Comparison of ENCODE assay signal across 1 cellular context in the genomic region with DNA sequence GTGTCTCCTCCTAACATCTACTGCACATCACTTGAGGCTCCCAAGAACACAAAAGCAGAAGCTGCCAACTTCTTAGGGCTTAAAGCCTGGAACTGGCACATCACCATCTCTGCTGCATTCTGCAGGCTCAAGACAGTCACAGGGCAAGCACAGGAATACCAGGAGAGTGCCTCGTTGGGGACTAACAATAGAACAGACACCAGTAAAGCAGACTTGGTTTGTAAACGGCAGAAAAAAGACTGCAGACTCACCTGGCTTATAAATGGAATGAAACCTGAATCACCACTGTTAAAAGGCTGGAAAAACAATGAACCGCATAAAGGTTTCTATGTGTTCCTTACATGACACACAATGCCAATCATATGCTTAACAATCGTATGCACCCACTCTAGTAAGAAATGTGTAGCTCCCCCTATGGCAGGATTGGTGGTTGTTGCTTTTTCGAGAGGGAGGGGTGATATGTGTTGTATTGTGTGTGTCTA.
A peak's percentile ranks its signal among the peaks of the same experiment; 100 is the strongest.
TF ChIP-seq lines count a peak whose summit lies in the region.

No MANE protein-coding gene starts in this region.

TF ChIP-seq in K562, 482 proteins besides CTCF, POLR2A, EP300 and RAD21 (continued from another document):
- TF ChIP-seq, protein P1, sequence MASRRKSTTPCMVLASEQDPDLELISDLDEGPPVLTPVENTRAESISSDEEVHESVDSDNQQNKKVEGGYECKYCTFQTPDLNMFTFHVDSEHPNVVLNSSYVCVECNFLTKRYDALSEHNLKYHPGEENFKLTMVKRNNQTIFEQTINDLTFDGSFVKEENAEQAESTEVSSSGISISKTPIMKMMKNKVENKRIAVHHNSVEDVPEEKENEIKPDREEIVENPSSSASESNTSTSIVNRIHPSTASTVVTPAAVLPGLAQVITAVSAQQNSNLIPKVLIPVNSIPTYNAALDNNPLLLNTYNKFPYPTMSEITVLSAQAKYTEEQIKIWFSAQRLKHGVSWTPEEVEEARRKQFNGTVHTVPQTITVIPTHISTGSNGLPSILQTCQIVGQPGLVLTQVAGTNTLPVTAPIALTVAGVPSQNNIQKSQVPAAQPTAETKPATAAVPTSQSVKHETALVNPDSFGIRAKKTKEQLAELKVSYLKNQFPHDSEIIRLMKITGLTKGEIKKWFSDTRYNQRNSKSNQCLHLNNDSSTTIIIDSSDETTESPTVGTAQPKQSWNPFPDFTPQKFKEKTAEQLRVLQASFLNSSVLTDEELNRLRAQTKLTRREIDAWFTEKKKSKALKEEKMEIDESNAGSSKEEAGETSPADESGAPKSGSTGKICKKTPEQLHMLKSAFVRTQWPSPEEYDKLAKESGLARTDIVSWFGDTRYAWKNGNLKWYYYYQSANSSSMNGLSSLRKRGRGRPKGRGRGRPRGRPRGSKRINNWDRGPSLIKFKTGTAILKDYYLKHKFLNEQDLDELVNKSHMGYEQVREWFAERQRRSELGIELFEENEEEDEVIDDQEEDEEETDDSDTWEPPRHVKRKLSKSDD (conservative IDR thresholded peaks at IDR 0.05; ENCODE audit: low read length): no peak
- no peak for TF ChIP-seq E2F3 (CRISPR knock-in tag; IDR thresholded peaks at IDR 0.05)
- no peak for TF ChIP-seq BHLHE40 (IDR thresholded peaks at IDR 0.05; ENCODE audit: low read length)
- TF ChIP-seq MYC (IDR thresholded peaks at IDR 0.05; ENCODE audit: low read depth, low read length): no peak
- TF ChIP-seq MYC (CRISPR knock-in tag; IDR thresholded peaks at IDR 0.05; ENCODE audit: borderline replicate concordance, low read depth): no peak
- TF ChIP-seq PHB2 (IDR thresholded peaks at IDR 0.05; ENCODE audit: low read depth): no peak
- TF ChIP-seq, protein P2, sequence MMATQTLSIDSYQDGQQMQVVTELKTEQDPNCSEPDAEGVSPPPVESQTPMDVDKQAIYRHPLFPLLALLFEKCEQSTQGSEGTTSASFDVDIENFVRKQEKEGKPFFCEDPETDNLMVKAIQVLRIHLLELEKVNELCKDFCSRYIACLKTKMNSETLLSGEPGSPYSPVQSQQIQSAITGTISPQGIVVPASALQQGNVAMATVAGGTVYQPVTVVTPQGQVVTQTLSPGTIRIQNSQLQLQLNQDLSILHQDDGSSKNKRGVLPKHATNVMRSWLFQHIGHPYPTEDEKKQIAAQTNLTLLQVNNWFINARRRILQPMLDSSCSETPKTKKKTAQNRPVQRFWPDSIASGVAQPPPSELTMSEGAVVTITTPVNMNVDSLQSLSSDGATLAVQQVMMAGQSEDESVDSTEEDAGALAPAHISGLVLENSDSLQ (IDR thresholded peaks at IDR 0.05): peak; percentile 50; the same call in 1 of the 2 replicates
- no peak for TF ChIP-seq ZBTB7A (IDR thresholded peaks at IDR 0.05; ENCODE audit: borderline replicate concordance, control insufficient read depth, low read depth, low read length)
- TF ChIP-seq TCF7 (IDR thresholded peaks at IDR 0.05; ENCODE audit: borderline replicate concordance): no peak
- no peak for TF ChIP-seq GATAD2B (IDR thresholded peaks at IDR 0.05; ENCODE audit: borderline replicate concordance)
- TF ChIP-seq ZNF830 (CRISPR knock-in tag; IDR thresholded peaks at IDR 0.05): no peak
- TF ChIP-seq, protein P3, sequence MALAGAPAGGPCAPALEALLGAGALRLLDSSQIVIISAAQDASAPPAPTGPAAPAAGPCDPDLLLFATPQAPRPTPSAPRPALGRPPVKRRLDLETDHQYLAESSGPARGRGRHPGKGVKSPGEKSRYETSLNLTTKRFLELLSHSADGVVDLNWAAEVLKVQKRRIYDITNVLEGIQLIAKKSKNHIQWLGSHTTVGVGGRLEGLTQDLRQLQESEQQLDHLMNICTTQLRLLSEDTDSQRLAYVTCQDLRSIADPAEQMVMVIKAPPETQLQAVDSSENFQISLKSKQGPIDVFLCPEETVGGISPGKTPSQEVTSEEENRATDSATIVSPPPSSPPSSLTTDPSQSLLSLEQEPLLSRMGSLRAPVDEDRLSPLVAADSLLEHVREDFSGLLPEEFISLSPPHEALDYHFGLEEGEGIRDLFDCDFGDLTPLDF (CRISPR knock-in tag; IDR thresholded peaks at IDR 0.05): peak; percentile 26; the same call in 1 of the 2 replicates
- TF ChIP-seq ZNF785 (CRISPR knock-in tag; IDR thresholded peaks at IDR 0.05): no peak
- TF ChIP-seq, protein P4, sequence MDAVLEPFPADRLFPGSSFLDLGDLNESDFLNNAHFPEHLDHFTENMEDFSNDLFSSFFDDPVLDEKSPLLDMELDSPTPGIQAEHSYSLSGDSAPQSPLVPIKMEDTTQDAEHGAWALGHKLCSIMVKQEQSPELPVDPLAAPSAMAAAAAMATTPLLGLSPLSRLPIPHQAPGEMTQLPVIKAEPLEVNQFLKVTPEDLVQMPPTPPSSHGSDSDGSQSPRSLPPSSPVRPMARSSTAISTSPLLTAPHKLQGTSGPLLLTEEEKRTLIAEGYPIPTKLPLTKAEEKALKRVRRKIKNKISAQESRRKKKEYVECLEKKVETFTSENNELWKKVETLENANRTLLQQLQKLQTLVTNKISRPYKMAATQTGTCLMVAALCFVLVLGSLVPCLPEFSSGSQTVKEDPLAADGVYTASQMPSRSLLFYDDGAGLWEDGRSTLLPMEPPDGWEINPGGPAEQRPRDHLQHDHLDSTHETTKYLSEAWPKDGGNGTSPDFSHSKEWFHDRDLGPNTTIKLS (IDR thresholded peaks at IDR 0.05; ENCODE audit: borderline replicate concordance, low read depth): no peak
- 0 out of 4 replicates have a peak, but pooled peaks of 1 of the 2 experiments have one; percentile 30 for TF ChIP-seq FOXK2 (conservative IDR thresholded peaks at IDR 0.05 in 1 of 2, IDR thresholded peaks at IDR 0.05 in 1 of 2; ENCODE audit: low read depth in 2 of 2)
- TF ChIP-seq, protein P5, sequence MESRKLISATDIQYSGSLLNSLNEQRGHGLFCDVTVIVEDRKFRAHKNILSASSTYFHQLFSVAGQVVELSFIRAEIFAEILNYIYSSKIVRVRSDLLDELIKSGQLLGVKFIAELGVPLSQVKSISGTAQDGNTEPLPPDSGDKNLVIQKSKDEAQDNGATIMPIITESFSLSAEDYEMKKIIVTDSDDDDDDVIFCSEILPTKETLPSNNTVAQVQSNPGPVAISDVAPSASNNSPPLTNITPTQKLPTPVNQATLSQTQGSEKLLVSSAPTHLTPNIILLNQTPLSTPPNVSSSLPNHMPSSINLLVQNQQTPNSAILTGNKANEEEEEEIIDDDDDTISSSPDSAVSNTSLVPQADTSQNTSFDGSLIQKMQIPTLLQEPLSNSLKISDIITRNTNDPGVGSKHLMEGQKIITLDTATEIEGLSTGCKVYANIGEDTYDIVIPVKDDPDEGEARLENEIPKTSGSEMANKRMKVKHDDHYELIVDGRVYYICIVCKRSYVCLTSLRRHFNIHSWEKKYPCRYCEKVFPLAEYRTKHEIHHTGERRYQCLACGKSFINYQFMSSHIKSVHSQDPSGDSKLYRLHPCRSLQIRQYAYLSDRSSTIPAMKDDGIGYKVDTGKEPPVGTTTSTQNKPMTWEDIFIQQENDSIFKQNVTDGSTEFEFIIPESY (CRISPR knock-in tag; IDR thresholded peaks at IDR 0.05): no peak
